Comparison of ENCODE assay signal across 21 cellular contexts in genomic region chr21:37447288-37447936, GRCh38.
A peak's percentile ranks its signal among the peaks of the same experiment; 100 is the strongest.
DNase-seq lines count a peak whose midpoint lies in the region; ATAC-seq and TF ChIP-seq lines count a peak whose summit lies in the region.
"Had no signal": no experiment of that assay in that cellular context is flagged by ENCODE, and none has a peak within 500 bp of the region (broad histone marks: within the 10 kb centered on the region; RNA-seq: fewer than 3 reads in every experiment).

No MANE protein-coding gene starts in this region.

- H3K36me3 ChIP-seq in cardiac muscle cell, result no peaks in the 10 kb centered on the region
- H3K36me3 ChIP-seq: brain microvascular endothelial cell, gastrocnemius medialis, stomach had no signal

- H3K9me3 ChIP-seq in cardiac muscle cell (ENCODE audit: low read depth), result no peaks in the 10 kb centered on the region
- H3K9me3 ChIP-seq: gastrocnemius medialis, stomach, upper lobe of left lung had no signal

- H3K4me3 ChIP-seq in cardiac muscle cell, result no peak overlapping the region
- H3K4me3 ChIP-seq: gastrocnemius medialis, stomach, upper lobe of left lung had no signal

- intact Hi-C loops in Right ventricle myocardium inferior (cut with DNase I) (no loop called here), natural killer cell (cut with micrococcal nuclease) (loop anchor here (5.0 kb wide), 1 partner anchor 35 kb away; no protein-coding TSS in a partner anchor)

- ATAC-seq in Right ventricle myocardium inferior, result no peak
- ATAC-seq in activated naive CD8-positive, alpha-beta T cell treated with anti-CD3 and anti-CD28 coated beads, Interleukin-2, amount 10 ng/mL, durations not matched to agents 7 days and 5 days (ENCODE audit: low read depth), result peak; percentile 42
- ATAC-seq in natural killer cell, result peak; percentile 62 to 68 (median 67)
- no peak for ATAC-seq in HG02938 (IDR thresholded peaks at IDR 0.05; ENCODE audit: unreplicated experiment)
- ATAC-seq in stimulated activated memory B cell treated with anti-CD40 and anti-IgM and Interleukin-4, amounts not matched to agents 10 μg/mL and 1 μg/mL and 100 μg/mL, for 72 hours, result no peak
- ATAC-seq: gastrocnemius medialis, sciatic nerve had no signal

- peak overlapping the region; percentile 4 for H3K27ac Mint-ChIP-seq in activated naive CD8-positive, alpha-beta T cell treated with anti-CD3 and anti-CD28 coated beads, Interleukin-2, amount 10 ng/mL, durations not matched to agents 7 days and 5 days
- peak overlapping the region; percentile 84 for H3K27ac Mint-ChIP-seq in natural killer cell
- no peak overlapping the region for H3K27ac Mint-ChIP-seq in stimulated activated memory B cell treated with anti-CD40 and anti-IgM and Interleukin-4, amounts not matched to agents 10 μg/mL and 1 μg/mL and 100 μg/mL, for 72 hours
- H3K27ac Mint-ChIP-seq: dendritic cell treated with granulocyte-macrophage colony-stimulating factor and Interleukin-4, amounts not matched to agents 40 ng/mL and 50 ng/mL, for 4 days; T-helper 2 cell treated with Interferon-gamma antibody and Interleukin-4, amounts not matched to agents 5 μg/mL and 100 μg/mL, for 36 hours had no signal

- H3K27ac ChIP-seq in cardiac muscle cell, result peak overlapping the region; percentile 41
- H3K27ac ChIP-seq: brain microvascular endothelial cell, stomach, upper lobe of left lung had no signal

- peak overlapping the region; percentile 32 for H3K4me3 Mint-ChIP-seq in activated naive CD8-positive, alpha-beta T cell treated with anti-CD3 and anti-CD28 coated beads, Interleukin-2, amount 10 ng/mL, durations not matched to agents 7 days and 5 days
- peak overlapping the region; percentile 64 for H3K4me3 Mint-ChIP-seq in natural killer cell
- no peak overlapping the region for H3K4me3 Mint-ChIP-seq in stimulated activated memory B cell treated with anti-CD40 and anti-IgM and Interleukin-4, amounts not matched to agents 10 μg/mL and 1 μg/mL and 100 μg/mL, for 72 hours
- H3K4me3 Mint-ChIP-seq: dendritic cell treated with granulocyte-macrophage colony-stimulating factor and Interleukin-4, amounts not matched to agents 40 ng/mL and 50 ng/mL, for 4 days; H9; T-helper 2 cell treated with Interferon-gamma antibody and Interleukin-4, amounts not matched to agents 5 μg/mL and 100 μg/mL, for 36 hours had no signal

- DNase-seq in cardiac muscle cell (ENCODE audit: low read depth in 1 of 2, low spot score in 1 of 2) (peak in 1 of 2 donors; percentile 27), Right ventricle myocardium inferior (ENCODE audit: missing footprints) (no peak), natural killer cell (no peak), DMS53 (lab: John Stamatoyannopoulos, UW) (no peak), germinal center (ENCODE audit: low spot score) (no peak)
- DNase-seq in activated naive CD8-positive, alpha-beta T cell treated with anti-CD3 and anti-CD28 coated beads, Interleukin-2, amount 10 ng/mL, durations not matched to agents 7 days and 5 days, result no peak
- DNase-seq: activated CD8-positive, alpha-beta memory T cell treated with anti-CD3 and anti-CD28 coated beads, Interleukin-2, amount 50 U/mL, for 4 hours; activated naive CD4-positive, alpha-beta T cell treated with Interleukin-2 at 50 U/mL for 16 hours; brain microvascular endothelial cell; gastrocnemius medialis; H9; Kasumi-1; NCI-H1092 treated with DMSO at 0.1 percent for 48 hours; SIG-M5; stomach; upper lobe of left lung had no signal

- H3K36me3 Mint-ChIP-seq in activated naive CD8-positive, alpha-beta T cell treated with anti-CD3 and anti-CD28 coated beads, Interleukin-2, amount 10 ng/mL, durations not matched to agents 7 days and 5 days, result peaks cover 8% of the 10 kb centered on the region
- no peaks in the 10 kb centered on the region for H3K36me3 Mint-ChIP-seq in natural killer cell
- H3K36me3 Mint-ChIP-seq in stimulated activated memory B cell treated with anti-CD40 and anti-IgM and Interleukin-4, amounts not matched to agents 10 μg/mL and 1 μg/mL and 100 μg/mL, for 72 hours, result peaks cover 38% of the 10 kb centered on the region

- POLR2A ChIA-PET in activated naive CD8-positive, alpha-beta T cell treated with anti-CD3 and anti-CD28 coated beads, Interleukin-2, amount 10 ng/mL, durations not matched to agents 7 days and 5 days (lab: Charles Lee), result no interaction called here

- H3K27me3 Mint-ChIP-seq in activated naive CD8-positive, alpha-beta T cell treated with anti-CD3 and anti-CD28 coated beads, Interleukin-2, amount 10 ng/mL, durations not matched to agents 7 days and 5 days, result no peaks in the 10 kb centered on the region
- no peaks in the 10 kb centered on the region for H3K27me3 Mint-ChIP-seq in natural killer cell (ENCODE audit: low read depth in 2 of 2)
- H3K27me3 Mint-ChIP-seq in stimulated activated memory B cell treated with anti-CD40 and anti-IgM and Interleukin-4, amounts not matched to agents 10 μg/mL and 1 μg/mL and 100 μg/mL, for 72 hours, result no peaks in the 10 kb centered on the region
- H3K27me3 Mint-ChIP-seq: dendritic cell treated with granulocyte-macrophage colony-stimulating factor and Interleukin-4, amounts not matched to agents 40 ng/mL and 50 ng/mL, for 4 days had no signal

- TF ChIP-seq CTCF in cardiac muscle cell (IDR thresholded peaks at IDR 0.05; ENCODE audit: low read depth, low read length) (no peak), natural killer cell (IDR thresholded peaks at IDR 0.05) (no peak)

- peaks cover 26% of the 10 kb centered on the region for H3K4me1 Mint-ChIP-seq in activated naive CD8-positive, alpha-beta T cell treated with anti-CD3 and anti-CD28 coated beads, Interleukin-2, amount 10 ng/mL, durations not matched to agents 7 days and 5 days
- H3K4me1 Mint-ChIP-seq in natural killer cell, result peaks cover 77 to 83% of the 10 kb centered on the region in 2 donors
- peaks cover 72% of the 10 kb centered on the region for H3K4me1 Mint-ChIP-seq in stimulated activated memory B cell treated with anti-CD40 and anti-IgM and Interleukin-4, amounts not matched to agents 10 μg/mL and 1 μg/mL and 100 μg/mL, for 72 hours

- H3K27me3 ChIP-seq in cardiac muscle cell, result no peaks in the 10 kb centered on the region
- H3K27me3 ChIP-seq: brain microvascular endothelial cell, gastrocnemius medialis, stomach, upper lobe of left lung had no signal

- H3K9me3 Mint-ChIP-seq in activated naive CD8-positive, alpha-beta T cell treated with anti-CD3 and anti-CD28 coated beads, Interleukin-2, amount 10 ng/mL, durations not matched to agents 7 days and 5 days, result no peaks in the 10 kb centered on the region
- H3K9me3 Mint-ChIP-seq in natural killer cell, result no peaks in the 10 kb centered on the region
- H3K9me3 Mint-ChIP-seq in stimulated activated memory B cell treated with anti-CD40 and anti-IgM and Interleukin-4, amounts not matched to agents 10 μg/mL and 1 μg/mL and 100 μg/mL, for 72 hours, result no peaks in the 10 kb centered on the region
- H3K9me3 Mint-ChIP-seq: dendritic cell treated with granulocyte-macrophage colony-stimulating factor and Interleukin-4, amounts not matched to agents 40 ng/mL and 50 ng/mL, for 4 days; H9; T-helper 2 cell treated with Interferon-gamma antibody and Interleukin-4, amounts not matched to agents 5 μg/mL and 100 μg/mL, for 36 hours had no signal

- peaks cover 37% of the 10 kb centered on the region for H3K4me1 ChIP-seq in cardiac muscle cell (ENCODE audit: low read depth)

Comparison
In these comparisons a context has a peak if more than half of its experiments do, and no peak if none do; other contexts are left out.
1. ATAC-seq: peak in activated naive CD8-positive, alpha-beta T cell treated with anti-CD3 and anti-CD28 coated beads, Interleukin-2, amount 10 ng/mL, durations not matched to agents 7 days and 5 days (single experiment) and natural killer cell (3 of 3); none in Right ventricle myocardium inferior (single experiment), HG02938 (single experiment) and stimulated activated memory B cell treated with anti-CD40 and anti-IgM and Interleukin-4, amounts not matched to agents 10 μg/mL and 1 μg/mL and 100 μg/mL, for 72 hours (single experiment).